ENCODE assay signal across 8 cellular contexts in genomic region chr6:31651602-31652191, GRCh38. TPM values are rescaled to one million over a fixed set of nuclear protein-coding genes. Genes with fewer than 3 reads are reported as not detected.
DNase-seq lines count a peak whose midpoint lies in the region; ATAC-seq lines count a peak whose summit lies in the region.

No MANE protein-coding gene starts in this region.

- ATAC-seq in GM19023 (IDR thresholded peaks at IDR 0.05; ENCODE audit: unreplicated experiment) (peak; percentile 18), HG03108 (IDR thresholded peaks at IDR 0.05; ENCODE audit: unreplicated experiment) (peak; percentile 17)

- peak overlapping the region; percentile 100 for H3K27ac ChIP-seq in angular gyrus (ENCODE audit: low read depth, low read length)

- peak; percentile 52 for DNase-seq in COR-L47 (lab: John Stamatoyannopoulos, UW)
- peak; percentile 61 for DNase-seq in NCI-H526 treated with DMSO at 0.1 percent for 48 hours (lab: John Stamatoyannopoulos, UW)
- DNase-seq in hepatic stellate cell (ENCODE audit: low spot score) = peak; percentile 91
- peak; percentile 55 for DNase-seq in pulmonary artery endothelial cell (ENCODE audit: low read depth, low spot score)
- no peak for DNase-seq in NAMALWA (ENCODE audit: low spot score)

RNA-seq across cellular contexts. Expression of gene BAG6, which starts 0.8 kb away (rescaled TPM):
- total RNA-seq in pulmonary artery endothelial cell = 110 and 116 TPM in 2 replicates

RNA-seq across cellular contexts. Expression of gene APOM, which starts 4.0 kb away (rescaled TPM):
- total RNA-seq in pulmonary artery endothelial cell = 0.40 and 0.46 TPM in 2 replicates

RNA-seq across cellular contexts. Expression of gene C6orf47, which starts 8.9 kb away (rescaled TPM):
- total RNA-seq in pulmonary artery endothelial cell = 18.7 and 20.5 TPM in 2 replicates

RNA-seq across cellular contexts. Expression of gene GPANK1, which starts 13.1 kb away (rescaled TPM):
- total RNA-seq in pulmonary artery endothelial cell = 12.1 and 12.5 TPM in 2 replicates

RNA-seq across cellular contexts. Expression of gene CSNK2B, which starts 14.2 kb away (rescaled TPM):
- 98.5 and 102 TPM in 2 replicates for total RNA-seq in pulmonary artery endothelial cell
